In the genomic region with DNA sequence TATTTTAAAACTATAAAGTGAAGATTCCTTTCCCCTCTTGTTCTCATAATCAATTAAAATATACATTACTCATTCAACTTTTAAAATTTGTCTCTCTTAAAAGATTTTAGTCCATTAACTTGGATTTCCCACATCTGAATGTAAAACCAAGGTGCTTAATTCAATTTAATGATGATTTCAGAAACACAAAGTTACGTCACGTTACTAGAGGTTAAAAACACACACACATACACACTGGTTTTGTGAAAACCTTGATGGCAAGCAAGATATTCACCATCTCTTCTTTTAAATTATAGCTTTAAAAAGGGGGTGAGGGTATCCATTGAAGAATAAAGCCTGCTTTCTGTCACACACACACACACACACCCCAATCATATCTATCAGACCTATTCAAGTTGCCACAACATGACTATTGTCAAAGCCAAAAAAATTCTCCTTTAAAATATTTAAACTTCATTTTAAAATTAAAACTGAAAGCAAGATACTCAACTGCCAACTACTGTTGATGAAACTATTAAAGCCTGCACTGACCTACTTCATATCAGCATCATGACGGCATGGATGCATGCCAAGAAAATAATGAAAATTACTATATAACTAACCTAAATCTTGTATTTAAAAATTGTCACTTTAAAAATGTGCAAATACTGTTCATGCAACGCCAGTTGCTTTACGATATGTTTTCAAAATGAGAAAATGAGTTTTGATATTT, we compare ENCODE assay signal across 8 cellular contexts. TPM values are rescaled to one million over a fixed set of nuclear protein-coding genes. Genes with fewer than 3 reads are reported as not detected.
DNase-seq lines count a peak whose midpoint lies in the region; ATAC-seq, FAIRE-seq and TF ChIP-seq lines count a peak whose summit lies in the region.

No MANE protein-coding gene starts in this region.

- FAIRE-seq in GM12878 (lab: Jason Lieb, UNC) = no peak

- TF ChIP-seq CTCF in BJ (IDR thresholded peaks at IDR 0.05; ENCODE audit: insufficient read depth, low read depth, low read length) (no peak), HFFc6 (IDR thresholded peaks at IDR 0.05) (no peak), GM12878 (IDR thresholded peaks at IDR 0.05 in 2 of 3, conservative IDR thresholded peaks at IDR 0.05 in 1 of 3; ENCODE audit: control insufficient read depth in 2 of 3, extremely low read depth in 1 of 3, insufficient read depth in 1 of 3, low read depth in 3 of 3, low read length in 3 of 3) (no peak)

- H2AK5ac ChIP-seq in mesenchymal stem cell (ENCODE audit: low read length, severe bottlenecking) = no peak overlapping the region

- CTCF ChIA-PET in BJ (lab: Yijun Ruan, JAX) = no interaction called here
- CTCF ChIA-PET in GM12878 (lab: Yijun Ruan, JAX) = no interaction called here

- H3K36me3 ChIP-seq in BJ (ENCODE audit: control insufficient read depth, insufficient read depth, low read length) (no peaks in the 10 kb centered on the region), GM12878 (ENCODE audit: control insufficient read depth in 2 of 2, insufficient read depth in 2 of 2, low read length in 1 of 2) (peaks cover 0 to 6% of the 10 kb centered on the region in 2 experiments; a peak in 1 of 4 replicates), mesenchymal stem cell (ENCODE audit: control insufficient read depth in 1 of 2, insufficient read depth in 2 of 2, low read depth in 1 of 2, low read length in 2 of 2) (peaks cover 0 to 20% of the 10 kb centered on the region in 2 experiments)

- no peak overlapping the region for H4K91ac ChIP-seq in mesenchymal stem cell (ENCODE audit: low read length)

- H3K23ac ChIP-seq in mesenchymal stem cell (ENCODE audit: low read length in 2 of 2) = no peak overlapping the region

- H3K27ac ChIP-seq in GM12878 (ENCODE audit: control insufficient read depth, insufficient read depth) = peak overlapping the region; percentile 75
- H3K27ac ChIP-seq in mesenchymal stem cell (ENCODE audit: low read length, poor library complexity, severe bottlenecking) = no peak overlapping the region

- no peaks in the 10 kb centered on the region for H4K20me1 ChIP-seq in GM12878 (ENCODE audit: control insufficient read depth, insufficient read depth)

- ATAC-seq in GM12878 (no peak), GM18519 (IDR thresholded peaks at IDR 0.05; ENCODE audit: low FRiP score, unreplicated experiment) (no peak), left lobe of liver (no peak), GM19455 (IDR thresholded peaks at IDR 0.05; ENCODE audit: unreplicated experiment) (no peak)

- H3K18ac ChIP-seq in mesenchymal stem cell (ENCODE audit: low read depth in 1 of 2, low read length in 2 of 2) = no peak overlapping the region

- in situ Hi-C loops in GM12878 (cut with MboI) = no loop called here

- peak overlapping the region; percentile 98 for H3K4me3 Mint-ChIP-seq in HFFc6

- TF ChIP-seq POLR2A in GM12878 (IDR thresholded peaks at IDR 0.05; ENCODE audit: low read depth, low read length) = no peak

- no peak overlapping the region for H4K8ac ChIP-seq in mesenchymal stem cell (ENCODE audit: low read length)

- peaks cover 5% of the 10 kb centered on the region; the same call in 1 of the 2 replicates for H3K36me3 Mint-ChIP-seq in HFFc6 (ENCODE audit: low read depth)

- TF ChIP-seq EP300 in GM12878 (IDR thresholded peaks at IDR 0.05; ENCODE audit: borderline replicate concordance in 1 of 2, control insufficient read depth in 1 of 2, low read depth in 2 of 2, low read length in 2 of 2) = no peak

- H3K9ac ChIP-seq in GM12878 (ENCODE audit: control insufficient read depth, insufficient read depth, low read length) = peak overlapping the region; percentile 69
- peak overlapping the region; percentile 89 for H3K9ac ChIP-seq in mesenchymal stem cell (ENCODE audit: low read length)

- 2% methylated on average over 5 of the region's 5 CpGs for WGBS in GM12878 (ENCODE audit: insufficient coverage, insufficient replicate concordance, low lambda C conversion rate, missing lambda C conversion rate)
- 37% methylated on average over 3 of the region's 5 CpGs for WGBS in mesenchymal stem cell

- H3K79me2 ChIP-seq in GM12878 (ENCODE audit: control insufficient read depth, insufficient read depth, low read length) = peaks cover 83% of the 10 kb centered on the region

- H2BK120ac ChIP-seq in mesenchymal stem cell (ENCODE audit: low read depth, low read length) = no peak overlapping the region

- H3K27me3 ChIP-seq in BJ (ENCODE audit: control insufficient read depth, insufficient read depth, low read length) (no peaks in the 10 kb centered on the region), GM12878 (replicated peaks in 1 of 2; ENCODE audit: control insufficient read depth in 2 of 2, insufficient read depth in 2 of 2, low read length in 1 of 2) (no peaks in the 10 kb centered on the region), mesenchymal stem cell (ENCODE audit: control insufficient read depth in 1 of 2, insufficient read depth in 1 of 2, low read length in 2 of 2) (no peaks in the 10 kb centered on the region)

- peak overlapping the region; percentile 85 for H3K4me3 ChIP-seq in BJ (ENCODE audit: low read depth, low read length)
- peak overlapping the region; percentile 87 for H3K4me3 ChIP-seq in GM12878
- H3K4me3 ChIP-seq in mesenchymal stem cell (ENCODE audit: insufficient read depth in 1 of 2, low read depth in 1 of 2, low read length in 2 of 2) = peak overlapping the region in 1 of 2 experiments; percentile 88

- DNase-seq in BJ (ENCODE audit: low read depth) = no peak
- no peak for DNase-seq in HFFc6
- no peak for DNase-seq in GM12878 (ENCODE audit: low read depth, low spot score)
- no peak for DNase-seq in mesenchymal stem cell
- DNase-seq in left lobe of liver (ENCODE audit: low spot score) = no peak
- no peak for DNase-seq in activated CD4-positive, alpha-beta T cell treated with anti-CD3 and anti-CD28 coated beads, Interleukin-2, amount 50 U/mL, for 48 hours

- H3K4me1 ChIP-seq in GM12878 (ENCODE audit: control insufficient read depth, insufficient read depth, low read length) = peaks cover 7% of the 10 kb centered on the region
- peaks cover 9% of the 10 kb centered on the region for H3K4me1 ChIP-seq in mesenchymal stem cell (ENCODE audit: control insufficient read depth, insufficient read depth, low read depth, low read length)

- no peak for TF ChIP-seq RAD21 in GM12878 (IDR thresholded peaks at IDR 0.05; ENCODE audit: insufficient read depth, low read depth, low read length)

- no peaks in the 10 kb centered on the region for H3K9me3 Mint-ChIP-seq in HFFc6

- H3K9me3 ChIP-seq in GM12878 (replicated peaks; ENCODE audit: control insufficient read depth, insufficient read depth, low read length) (peaks cover 9% of the 10 kb centered on the region; the same call in 2 of the 3 replicates), mesenchymal stem cell (ENCODE audit: control insufficient read depth, low read length) (no peaks in the 10 kb centered on the region)

- BruUV-seq in GM12878 (replicated peaks; lab: Mats Ljungman, UMichigan) = no TSS peak

- H3K4ac ChIP-seq in mesenchymal stem cell (ENCODE audit: low read depth in 1 of 2, low read length in 2 of 2) = no peak overlapping the region

- no peak overlapping the region; the same call in 1 of the 2 replicates for H2AFZ ChIP-seq in GM12878 (ENCODE audit: control insufficient read depth, low read depth, low read length)
- H2AFZ ChIP-seq in mesenchymal stem cell (ENCODE audit: low read depth, low read length) = no peak overlapping the region

- no peak overlapping the region for H2BK5ac ChIP-seq in mesenchymal stem cell (ENCODE audit: low read depth, low read length, poor library complexity, severe bottlenecking)

- peaks cover 4% of the 10 kb centered on the region for H3K79me1 ChIP-seq in mesenchymal stem cell (replicated peaks; ENCODE audit: low read length, poor library complexity, severe bottlenecking)

- H3K4me1 Mint-ChIP-seq in HFFc6 (ENCODE audit: low read depth) = peaks cover 57% of the 10 kb centered on the region

- H3K27ac Mint-ChIP-seq in HFFc6 = peak overlapping the region; percentile 36

- intact Hi-C loops in GM12878 (cut with micrococcal nuclease; ENCODE audit: unreplicated experiment) = loop anchor here (5.0 to 10.0 kb wide), 3 partner anchors 54 to 247 kb away; a partner anchor contains a TSS

- H2BK15ac ChIP-seq in mesenchymal stem cell (ENCODE audit: low read depth, poor library complexity, severe bottlenecking) = no peak overlapping the region

- no peak overlapping the region for H2BK12ac ChIP-seq in mesenchymal stem cell (ENCODE audit: low read length in 2 of 2)

- no peak overlapping the region for H3K14ac ChIP-seq in mesenchymal stem cell (ENCODE audit: low read length in 2 of 2)

- SMC1A ChIA-PET in GM12878 (lab: Charles Lee; ENCODE audit: uncharacterized antibody, unreplicated experiment) = no interaction called here

- H3K4me2 ChIP-seq in GM12878 (ENCODE audit: control insufficient read depth, insufficient read depth) (peak overlapping the region; percentile 75), mesenchymal stem cell (ENCODE audit: low read length, poor library complexity, severe bottlenecking) (peak overlapping the region; percentile 61)

- RAD21 ChIA-PET in GM12878 (lab: Charles Lee; ENCODE audit: unreplicated experiment) = no interaction called here

- H3K27me3 Mint-ChIP-seq in HFFc6 (ENCODE audit: insufficient read depth) = 0 out of 2 replicates have a peak, but pooled peaks cover 3% of the 10 kb centered on the region

- POLR2A ChIA-PET in BJ (lab: Charles Lee) (no interaction called here), GM12878 (lab: Charles Lee) (no interaction called here)

RNA-seq across cellular contexts. Expression of a gene that starts 2.1 kb away (rescaled TPM):
- polyA plus RNA-seq in BJ (2011; rRNA removed) (3.5 and 5.5 TPM in 2 replicates), GM12878 (2011; rRNA removed) (11.0 and 13.0 TPM in 2 replicates), GM12878 (2014; fragmentation: Illumina TruSeq; extraction: Trizol) (24.6 and 27.0 TPM in 2 replicates), GM12878 (2014; fragmentation: Nextera tagmentation; extraction: Ambion mirVana) (1 to 10 TPM; 3.2 to 4.0 TPM), GM12878 (2014; rRNA removed) (10.1 and 11.8 TPM in 2 replicates), GM12878 (2016; fragmentation: Nextera tagmentation; extraction: Ambion mirVana) (1 to 10 TPM; 7.6 to 8.5 TPM)
- 14.2 and 15.0 TPM in 2 replicates for polyA minus RNA-seq in BJ (2011; rRNA and poly(A)+ RNA removed)
- 10 to 100 TPM; 13.8 to 20.1 (median 16.5) TPM for total RNA-seq in HFFc6 (2021; fragmentation: NEBNext Ultra II Directional; extraction: Animal tissue kit (Norgen Biotek cat#: 25700))
- total RNA-seq in GM12878 (2013; cell fraction: nucleolus; rRNA removed) = 33.7 and 34.2 TPM in 2 replicates
- total RNA-seq in GM12878 (2014; rRNA removed) (11.3 and 12.0 TPM in 2 replicates), GM12878 (2014; rRNA removed; fragmentation: Illumina TruSeq; extraction: Trizol) (10.6 and 11.2 TPM in 2 replicates), GM12878 (2021) (26.5 and 31.4 TPM in 2 replicates), left lobe of liver (5.5 TPM)
- polyA plus RNA-seq in GM12878 (2011; ENCODE audit: low read depth) = 6.1 TPM
- polyA plus RNA-seq in GM12878 (2011; cell fraction: cytosol; rRNA removed) = 10.1 and 13.2 TPM in 2 replicates
- 15.2 and 15.7 TPM in 2 replicates for polyA plus RNA-seq in GM12878 (2011; cell fraction: nucleus; rRNA removed)
- 6.4 and 8.5 TPM in 2 replicates for polyA plus RNA-seq in GM12878 (2012)
- polyA minus RNA-seq in GM12878 (2011; rRNA and poly(A)+ RNA removed) = 37.4 and 45.0 TPM in 2 replicates
- polyA minus RNA-seq in GM12878 (2011; cell fraction: cytosol; rRNA and poly(A)+ RNA removed) = 13.4 and 17.7 TPM in 2 replicates
- polyA minus RNA-seq in GM12878 (2011; cell fraction: nucleus; rRNA and poly(A)+ RNA removed) = 8.0 and 11.8 TPM in 2 replicates
- 15.0 TPM for polyA plus RNA-seq in mesenchymal stem cell (2013, experiment 1 of 2)
- polyA plus RNA-seq in mesenchymal stem cell (2013, experiment 2 of 2) = 14.7 TPM
